Comparison of ENCODE assay signal across 11 cellular contexts in genomic region chr14:99821519-99822165, GRCh38. TPM values are rescaled to one million over a fixed set of nuclear protein-coding genes. Genes with fewer than 3 reads are reported as not detected.
DNase-seq lines count a peak whose midpoint lies in the region; ATAC-seq and TF ChIP-seq lines count a peak whose summit lies in the region.
"Had no signal": no experiment of that assay in that cellular context is flagged by ENCODE, and none has a peak within 500 bp of the region (broad histone marks: within the 10 kb centered on the region; RNA-seq: fewer than 3 reads in every experiment).

No MANE protein-coding gene starts in this region.

- no peak overlapping the region for H3K27ac ChIP-seq in GM23248
- no peak overlapping the region for H3K27ac ChIP-seq in neural progenitor cell
- H3K27ac ChIP-seq in smooth muscle cell (ENCODE audit: low read depth), result no peak overlapping the region

- 34 to 35% methylated on average over 7 of the region's 7 CpGs for WGBS in GM23248 (ENCODE audit: low coverage in 1 of 2, low lambda C conversion rate in 2 of 2, missing lambda C conversion rate in 2 of 2), 2 experiments
- 21% methylated on average over 7 of the region's 7 CpGs for WGBS in smooth muscle cell (ENCODE audit: low lambda C conversion rate)

- H3K9ac ChIP-seq in GM23248 (no peak overlapping the region), neural progenitor cell (no peak overlapping the region), smooth muscle cell (ENCODE audit: low read depth) (no peak overlapping the region)

- H3K36me3 Mint-ChIP-seq in neural progenitor cell, result peaks cover 14% of the 10 kb centered on the region

- no peak for ATAC-seq in HG03175 (IDR thresholded peaks at IDR 0.05; ENCODE audit: unreplicated experiment)

- H3K4me2 ChIP-seq in GM23248 (ENCODE audit: unreplicated experiment), result no peak overlapping the region
- H3K4me2 ChIP-seq in neural progenitor cell, result no peak overlapping the region
- no peak overlapping the region for H3K4me2 ChIP-seq in smooth muscle cell

- no peak for TF ChIP-seq CTCF in astrocyte of the cerebellum (IDR thresholded peaks at IDR 0.05; ENCODE audit: low read depth, low read length, missing control alignments)
- no peak for TF ChIP-seq CTCF in neural progenitor cell (IDR thresholded peaks at IDR 0.05)
- TF ChIP-seq CTCF in smooth muscle cell (IDR thresholded peaks at IDR 0.05; ENCODE audit: borderline replicate concordance, insufficient read depth, poor library complexity, severe bottlenecking), result no peak

- no peaks in the 10 kb centered on the region for H3K9me2 ChIP-seq in GM23248 (ENCODE audit: insufficient read depth)

- H3K27me3 ChIP-seq in GM23248 (replicated peaks; ENCODE audit: insufficient read depth) (no peaks in the 10 kb centered on the region), neural progenitor cell (no peaks in the 10 kb centered on the region), smooth muscle cell (ENCODE audit: low read depth) (peaks cover 40% of the 10 kb centered on the region)
- H3K27me3 ChIP-seq: tibial nerve had no signal

- peak; percentile 51 for DNase-seq in GM23248
- DNase-seq in NCI-H128 (lab: John Stamatoyannopoulos, UW; ENCODE audit: unreplicated experiment), result peak; percentile 81
- DNase-seq in astrocyte of the cerebellum (ENCODE audit: low read depth), result peak; percentile 86
- no peak for DNase-seq in neural progenitor cell (ENCODE audit: low spot score)
- no peak for DNase-seq in activated gamma-delta T cell (lab: John Stamatoyannopoulos, UW)
- no peak for DNase-seq in smooth muscle cell (lab: John Stamatoyannopoulos, UW; ENCODE audit: unreplicated experiment)
- no peak for DNase-seq in stimulated activated CD4-positive, alpha-beta T cell treated with anti-CD3 and anti-CD28 coated beads, Interleukin-4, amount 100 ng/mL, for 24 hours
- DNase-seq: activated CD4-positive, alpha-beta T cell treated with anti-CD3 and anti-CD28 coated beads, Interleukin-2, amount 50 U/mL, for 1 hour; posterior cingulate gyrus had no signal

- H3K9me3 ChIP-seq in GM23248 (ENCODE audit: low read depth) (no peaks in the 10 kb centered on the region), neural progenitor cell (ENCODE audit: low read depth) (no peaks in the 10 kb centered on the region), smooth muscle cell (replicated peaks; ENCODE audit: low read depth) (no peaks in the 10 kb centered on the region)
- H3K9me3 ChIP-seq: tibial nerve had no signal

- H3K4me3 ChIP-seq in GM23248 (no peak overlapping the region), astrocyte of the cerebellum (ENCODE audit: low read depth, low read length) (no peak overlapping the region), neural progenitor cell (no peak overlapping the region), smooth muscle cell (no peak overlapping the region)
- H3K4me3 ChIP-seq: tibial nerve had no signal

- in situ Hi-C loops in GM23248 (cut with MboI), result no loop called here
- in situ Hi-C loops in astrocyte of the cerebellum (cut with HindIII; ENCODE audit: low sequenced_read_pairs), result no loop called here

- H3K36me3 ChIP-seq in GM23248 (ENCODE audit: low read depth) (no peaks in the 10 kb centered on the region), neural progenitor cell (no peaks in the 10 kb centered on the region), smooth muscle cell (ENCODE audit: low read depth) (no peaks in the 10 kb centered on the region)
- H3K36me3 ChIP-seq: tibial nerve had no signal

- H3K4me1 ChIP-seq in GM23248 (ENCODE audit: insufficient read depth), result 0 out of 2 replicates have a peak, but pooled peaks cover 3% of the 10 kb centered on the region
- peaks cover 20% of the 10 kb centered on the region for H3K4me1 ChIP-seq in neural progenitor cell
- no peaks in the 10 kb centered on the region for H3K4me1 ChIP-seq in smooth muscle cell (ENCODE audit: low read depth)

- H3K9me3 Mint-ChIP-seq in neural progenitor cell, result peaks cover 2% of the 10 kb centered on the region

- peaks cover 8% of the 10 kb centered on the region for H3K79me2 ChIP-seq in GM23248 (ENCODE audit: insufficient read depth)
- H3K79me2 ChIP-seq in neural progenitor cell (ENCODE audit: low read depth), result peaks cover 97% of the 10 kb centered on the region
- H3K79me2 ChIP-seq in smooth muscle cell (ENCODE audit: low read depth), result no peaks in the 10 kb centered on the region

- H4K20me1 ChIP-seq in GM23248 (ENCODE audit: insufficient read depth) (0 out of 2 replicates have a peak, but pooled peaks cover 3% of the 10 kb centered on the region), neural progenitor cell (ENCODE audit: low read depth) (peaks cover 55% of the 10 kb centered on the region), smooth muscle cell (ENCODE audit: low read depth) (peaks cover 99% of the 10 kb centered on the region)

- peaks cover 5% of the 10 kb centered on the region for H3K27me3 Mint-ChIP-seq in neural progenitor cell (ENCODE audit: insufficient read depth, low read depth)

- peak overlapping the region; percentile 31 for H3K27ac Mint-ChIP-seq in neural progenitor cell

- no peak overlapping the region for H3K4me3 Mint-ChIP-seq in neural progenitor cell

- H3F3A ChIP-seq in GM23248 (ENCODE audit: insufficient read depth), result no peaks in the 10 kb centered on the region
- H3F3A ChIP-seq in neural progenitor cell (ENCODE audit: low read depth), result peaks cover 12% of the 10 kb centered on the region
- H3F3A ChIP-seq in smooth muscle cell (ENCODE audit: low read depth), result no peaks in the 10 kb centered on the region

- peaks cover 27% of the 10 kb centered on the region for H3K4me1 Mint-ChIP-seq in neural progenitor cell

- H2AFZ ChIP-seq in GM23248, result no peak overlapping the region
- no peak overlapping the region for H2AFZ ChIP-seq in neural progenitor cell (replicated peaks)
- H2AFZ ChIP-seq in smooth muscle cell (ENCODE audit: low read depth), result no peak overlapping the region

RNA-seq across cellular contexts. Expression of gene EML1, which starts 28.4 kb away (rescaled TPM):
- total RNA-seq in GM23248 (2014; rRNA removed; shearing (Covaris generic)), result 17.9 and 35.8 TPM in 2 replicates
- polyA plus RNA-seq in GM23248 (2016; fragmentation: Nextera tagmentation; extraction: Ambion mirVana) (14.8 and 15.0 TPM in 2 replicates), smooth muscle cell (13.0 and 14.4 TPM in 2 replicates)
- total RNA-seq in neural progenitor cell (ENCODE audit: low replicate concordance) (47.7 and 57.2 TPM in 2 replicates), smooth muscle cell (16.5 and 31.2 TPM in 2 replicates)

Comparison
In these comparisons a context has a peak if more than half of its experiments do, and no peak if none do; other contexts are left out.
1. DNase-seq: peak in GM23248 (single experiment), NCI-H128 (single experiment) and astrocyte of the cerebellum (single experiment); none in neural progenitor cell (single experiment), activated gamma-delta T cell (single experiment), smooth muscle cell (single experiment) and stimulated activated CD4-positive, alpha-beta T cell treated with anti-CD3 and anti-CD28 coated beads, Interleukin-4, amount 100 ng/mL, for 24 hours (single experiment).